8 cellular contexts compared by ENCODE assay signal in the genomic region with DNA sequence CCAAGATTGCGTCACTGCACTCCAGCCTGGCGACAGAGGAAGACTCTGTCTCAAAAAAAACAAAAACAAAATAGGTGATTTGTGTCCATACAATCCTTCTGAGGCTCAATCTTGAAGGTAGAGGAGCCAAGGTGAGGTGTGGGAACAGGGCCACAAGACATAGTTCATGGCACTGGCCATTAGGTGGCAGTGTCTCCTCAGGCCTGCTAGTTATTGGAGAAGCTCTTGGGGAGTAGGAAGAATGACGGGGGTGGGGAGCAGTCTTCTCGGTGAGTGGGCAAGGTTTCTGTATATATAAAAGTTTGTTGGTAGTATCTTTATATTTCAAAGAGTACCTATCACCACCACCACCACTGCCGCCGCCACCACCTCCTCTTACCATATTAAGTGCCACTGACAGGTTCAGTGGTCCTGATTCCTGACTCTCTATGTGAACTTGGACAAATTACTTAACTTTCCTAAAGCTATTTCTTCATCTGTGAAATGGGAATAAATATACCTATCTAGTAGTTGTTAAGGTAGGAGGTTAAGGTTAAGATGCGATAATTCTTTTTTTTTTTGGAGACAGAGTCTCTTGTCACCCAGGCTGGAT. TPM values are rescaled to one million over a fixed set of nuclear protein-coding genes. Genes with fewer than 3 reads are reported as not detected.
A peak's percentile ranks its signal among the peaks of the same experiment; 100 is the strongest.
DNase-seq lines count a peak whose midpoint lies in the region; ATAC-seq and TF ChIP-seq lines count a peak whose summit lies in the region.

No MANE protein-coding gene starts in this region.

- H3K27me3 Mint-ChIP-seq in activated B cell treated with CpG ODN at 0.5 μM for 24 hours: no peaks in the 10 kb centered on the region

- dilution Hi-C loops in mammary epithelial cell (cut with HindIII; ENCODE audit: low sequenced_read_pairs): no loop called here

- H3K9me3 ChIP-seq in mammary epithelial cell (replicated peaks; ENCODE audit: insufficient read depth, low read length): no peaks in the 10 kb centered on the region

- H3K36me3 ChIP-seq in mammary epithelial cell (ENCODE audit: insufficient read depth, low read length): peaks cover 2% of the 10 kb centered on the region

- H3K9ac ChIP-seq in mammary epithelial cell (ENCODE audit: insufficient read depth, low read length): no peak overlapping the region

- peaks cover 9% of the 10 kb centered on the region for H3K4me1 Mint-ChIP-seq in activated B cell treated with CpG ODN at 0.5 μM for 24 hours

- ATAC-seq in GM21723 (IDR thresholded peaks at IDR 0.05; ENCODE audit: unreplicated experiment) (peak; percentile 95), activated B cell treated with CpG ODN at 0.5 μM for 24 hours (ENCODE audit: low read depth) (peak; percentile 70), left lobe of liver (peak; percentile 97)

- H3K9me3 Mint-ChIP-seq in activated B cell treated with CpG ODN at 0.5 μM for 24 hours: no peaks in the 10 kb centered on the region

- DNase-seq in DMS 273 (lab: John Stamatoyannopoulos, UW; ENCODE audit: unreplicated experiment) (peak; percentile 67), DMS 273 treated with DMSO at 0.1 percent for 48 hours (lab: John Stamatoyannopoulos, UW) (no peak), KBM-7 (peak; percentile 63), activated B cell treated with CpG ODN at 0.5 μM for 24 hours (no peak), mammary epithelial cell (peak; percentile 62), left lobe of liver (ENCODE audit: low spot score) (peak; percentile 64)
- DNase-seq in stimulated activated CD8-positive, alpha-beta memory T cell treated with anti-CD3 and anti-CD28 coated beads, Interleukin-12 subunit alpha, Interleukin-12 subunit beta, amount 100 ng/mL, for 4 hours (ENCODE audit: low read depth): peak; percentile 41

- H3K27ac ChIP-seq in mammary epithelial cell (ENCODE audit: insufficient read depth, low read depth, low read length): no peak overlapping the region

- no peak overlapping the region for H3K27ac Mint-ChIP-seq in activated B cell treated with CpG ODN at 0.5 μM for 24 hours

- no peaks in the 10 kb centered on the region for H4K20me1 ChIP-seq in mammary epithelial cell (ENCODE audit: insufficient read depth, low read length)

- in situ Hi-C loops in KBM-7 (cut with MboI; ENCODE audit: low pct_unique_long_range_greater_than_20kb, low sequenced_read_pairs) (loop anchor here (25.0 kb wide), 1 partner anchor 185 kb away; no protein-coding TSS in a partner anchor), mammary epithelial cell (cut with MboI; ENCODE audit: low sequenced_read_pairs in 2 of 2) (no loop called here)

- no peak overlapping the region for H3K4me3 ChIP-seq in mammary epithelial cell (replicated peaks in 1 of 3; ENCODE audit: insufficient read depth in 1 of 3, low read depth in 2 of 3, low read length in 3 of 3)

- CTCF ChIA-PET in activated B cell treated with CpG ODN at 0.5 μM for 24 hours (lab: Charles Lee) (interaction anchor here (0.6 to 4.0 kb wide), 8 partner anchors 8 to 187 kb away, joined by 3 to 23 read pairs (median 5); no protein-coding TSS in a partner anchor), mammary epithelial cell (lab: Charles Lee; ENCODE audit: low non-redundant PET) (interaction anchor here (0.5 to 0.9 kb wide), 4 partner anchors 24 to 182 kb away, joined by 3 to 9 read pairs (median 6); partner anchors contain the start of gene CCSER2)

- no peaks in the 10 kb centered on the region for H3K27me3 ChIP-seq in mammary epithelial cell (ENCODE audit: insufficient read depth, low read length)

- 50% methylated on average over 5 of the region's 7 CpGs for WGBS in mammary epithelial cell (ENCODE audit: low coverage, missing lambda C conversion rate)

- TF ChIP-seq CTCF in activated B cell treated with CpG ODN at 0.5 μM for 24 hours (IDR thresholded peaks at IDR 0.05): no peak
- TF ChIP-seq CTCF in mammary epithelial cell (conservative IDR thresholded peaks at IDR 0.05 in 1 of 2, IDR thresholded peaks at IDR 0.05 in 1 of 2; ENCODE audit: extremely low read depth in 1 of 2, insufficient read depth in 1 of 2, low read depth in 1 of 2, low read length in 2 of 2): peak; percentile 89 to 93

- no TSS peak for BruUV-seq in mammary epithelial cell (replicated peaks; lab: Mats Ljungman, UMichigan)

- H3K4me1 ChIP-seq in mammary epithelial cell (ENCODE audit: insufficient read depth, low read length): peaks cover 5% of the 10 kb centered on the region

- intact Hi-C loops in activated B cell treated with CpG ODN at 0.5 μM for 24 hours (cut with micrococcal nuclease) (loop anchor here (1.0 kb wide), 1 partner anchor 185 kb away; no protein-coding TSS in a partner anchor), mammary epithelial cell (cut with micrococcal nuclease) (loop anchor here (1.0 kb wide), 3 partner anchors 23 to 185 kb away; no protein-coding TSS in a partner anchor)

- H2AFZ ChIP-seq in mammary epithelial cell (ENCODE audit: low read depth, low read length): no peak overlapping the region

- POLR2A ChIA-PET in activated B cell treated with CpG ODN at 0.5 μM for 24 hours (lab: Charles Lee): interaction anchor here (1.0 kb wide), 1 partner anchor 10 kb away, joined by 3 read pairs; no protein-coding TSS in a partner anchor

- peaks cover 84% of the 10 kb centered on the region for H3K79me2 ChIP-seq in mammary epithelial cell (ENCODE audit: insufficient read depth, low read length)

- no peak overlapping the region for H3K4me2 ChIP-seq in mammary epithelial cell (ENCODE audit: insufficient read depth, low read depth, low read length)

- H3K36me3 Mint-ChIP-seq in activated B cell treated with CpG ODN at 0.5 μM for 24 hours (ENCODE audit: low read depth): peaks cover 3% of the 10 kb centered on the region

- H3K4me3 Mint-ChIP-seq in activated B cell treated with CpG ODN at 0.5 μM for 24 hours: no peak overlapping the region

RNA-seq across cellular contexts. Expression of gene CCSER2, which starts 24.0 kb away (rescaled TPM):
- total RNA-seq in activated B cell treated with CpG ODN at 0.5 μM for 24 hours (52.4 and 57.1 TPM in 2 replicates), mammary epithelial cell (10 to 100 TPM; 45.3 to 73.3 TPM), left lobe of liver (13.9 TPM)
- polyA plus RNA-seq in mammary epithelial cell: 26.2 TPM
- 25.9 TPM for polyA minus RNA-seq in mammary epithelial cell

Comparison
In these comparisons a context has a peak if more than half of its experiments do, and no peak if none do; other contexts are left out.
1. DNase-seq: peak in DMS 273 (single experiment), KBM-7 (single experiment), mammary epithelial cell (single experiment), left lobe of liver (single experiment) and stimulated activated CD8-positive, alpha-beta memory T cell treated with anti-CD3 and anti-CD28 coated beads, Interleukin-12 subunit alpha, Interleukin-12 subunit beta, amount 100 ng/mL, for 4 hours (single experiment); none in DMS 273 treated with DMSO at 0.1 percent for 48 hours (single experiment) and activated B cell treated with CpG ODN at 0.5 μM for 24 hours (single experiment).
2. Peak in every context shown above with its lines, with median percentiles within 50 percentile points of each other: ATAC-seq.